In the genomic region with DNA sequence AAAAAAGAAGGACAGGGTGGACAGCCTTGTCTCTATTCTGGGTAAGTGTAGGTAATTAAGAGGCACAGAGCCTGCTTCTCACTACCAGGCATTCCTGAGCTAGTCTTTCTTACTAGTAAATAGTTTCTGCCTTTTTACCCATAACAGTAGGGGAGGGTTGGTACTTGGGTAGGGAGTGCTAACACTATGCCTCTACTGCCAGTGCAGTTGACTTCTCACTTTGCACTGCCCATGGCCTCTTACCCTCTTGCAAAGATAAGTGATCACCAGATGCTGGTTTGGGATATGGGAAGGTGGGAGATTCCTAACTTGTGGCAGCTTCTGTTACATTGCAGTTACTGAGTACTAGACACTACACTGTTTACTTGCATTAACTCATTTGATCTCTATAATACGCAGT, we compare ENCODE assay signal across 14 cellular contexts. TPM values are rescaled to one million over a fixed set of nuclear protein-coding genes. Genes with fewer than 3 reads are reported as not detected.
"Had no signal": no experiment of that assay in that cellular context is flagged by ENCODE, and none has a peak within 500 bp of the region (broad histone marks: within the 10 kb centered on the region; RNA-seq: fewer than 3 reads in every experiment).

No MANE protein-coding gene starts in this region.

- H3K9me3 ChIP-seq: adrenal gland, esophagus muscularis mucosa had no signal

- H3K27me3 ChIP-seq: adrenal gland, esophagus muscularis mucosa had no signal

- H3K4me1 ChIP-seq: adrenal gland, esophagus muscularis mucosa had no signal

- H3K27ac ChIP-seq: adrenal gland, esophagus muscularis mucosa had no signal

- H3K27me3 Mint-ChIP-seq: activated naive CD4-positive, alpha-beta T cell treated with anti-CD3 and anti-CD28 coated beads, Interleukin-2, amount 50 U/mL, for 24 hours; naive thymus-derived CD4-positive, alpha-beta T cell; stimulated activated memory B cell treated with anti-CD40 and anti-IgM and Interleukin-4, amounts not matched to agents 10 μg/mL and 1 μg/mL and 100 μg/mL, for 72 hours had no signal

- H3K4me3 Mint-ChIP-seq: activated naive CD4-positive, alpha-beta T cell treated with anti-CD3 and anti-CD28 coated beads, Interleukin-2, amount 50 U/mL, for 24 hours; naive thymus-derived CD4-positive, alpha-beta T cell; stimulated activated memory B cell treated with anti-CD40 and anti-IgM and Interleukin-4, amounts not matched to agents 10 μg/mL and 1 μg/mL and 100 μg/mL, for 72 hours had no signal

- H3K9me3 Mint-ChIP-seq: activated naive CD4-positive, alpha-beta T cell treated with anti-CD3 and anti-CD28 coated beads, Interleukin-2, amount 50 U/mL, for 24 hours; naive thymus-derived CD4-positive, alpha-beta T cell; stimulated activated memory B cell treated with anti-CD40 and anti-IgM and Interleukin-4, amounts not matched to agents 10 μg/mL and 1 μg/mL and 100 μg/mL, for 72 hours had no signal

- FAIRE-seq: colon, islet of Langerhans had no signal

- H3K27ac Mint-ChIP-seq: activated naive CD4-positive, alpha-beta T cell treated with anti-CD3 and anti-CD28 coated beads, Interleukin-2, amount 50 U/mL, for 24 hours; stimulated activated memory B cell treated with anti-CD40 and anti-IgM and Interleukin-4, amounts not matched to agents 10 μg/mL and 1 μg/mL and 100 μg/mL, for 72 hours had no signal

- H3K4me3 ChIP-seq: adrenal gland, esophagus muscularis mucosa, lung had no signal

- ATAC-seq: naive thymus-derived CD4-positive, alpha-beta T cell; stimulated activated memory B cell treated with anti-CD40 and anti-IgM and Interleukin-4, amounts not matched to agents 10 μg/mL and 1 μg/mL and 100 μg/mL, for 72 hours had no signal

- H3K4me1 Mint-ChIP-seq: activated naive CD4-positive, alpha-beta T cell treated with anti-CD3 and anti-CD28 coated beads, Interleukin-2, amount 50 U/mL, for 24 hours; stimulated activated memory B cell treated with anti-CD40 and anti-IgM and Interleukin-4, amounts not matched to agents 10 μg/mL and 1 μg/mL and 100 μg/mL, for 72 hours had no signal

- DNase-seq: activated CD4-positive, alpha-beta T cell treated with anti-CD3 and anti-CD28 coated beads for 1 hour; activated CD4-positive, alpha-beta T cell treated with anti-CD3 and anti-CD28 coated beads, Interleukin-2, amount 50 U/mL, for 4 hours; adrenal gland; caudate nucleus; naive thymus-derived CD4-positive, alpha-beta T cell; stimulated activated CD4-positive, alpha-beta T cell treated with anti-CD3 and anti-CD28 coated beads, Interleukin-2, amount 100 ng/mL, for 48 hours; T-helper 1 cell; T1000 had no signal

RNA-seq across cellular contexts. Expression of a gene that starts 29.1 kb away (rescaled TPM):
- total RNA-seq: lung; naive thymus-derived CD4-positive, alpha-beta T cell had no signal
- polyA plus RNA-seq: naive thymus-derived CD4-positive, alpha-beta T cell had no signal

RNA-seq across cellular contexts. Expression of a gene that starts 46.2 kb away (rescaled TPM):
- polyA plus RNA-seq: naive thymus-derived CD4-positive, alpha-beta T cell had no signal
